ENCODE assay signal across 16 cellular contexts in genomic region chr3:181687190-181687589, GRCh38.
"Had no signal": no experiment of that assay in that cellular context is flagged by ENCODE, and none has a peak within 500 bp of the region (broad histone marks: within the 10 kb centered on the region; RNA-seq: fewer than 3 reads in every experiment).

No MANE protein-coding gene starts in this region.

- H3K27me3 ChIP-seq: adrenal gland, gastroesophageal sphincter, ovary, sigmoid colon had no signal

- H3K4me1 ChIP-seq: adrenal gland, gastroesophageal sphincter, heart right ventricle, sigmoid colon, spleen had no signal

- DNase-seq: activated CD4-positive, alpha-beta T cell treated with anti-CD3 and anti-CD28 coated beads, Interleukin-2, amount 50 U/mL, for 48 hours; activated CD4-positive, CD25-positive, alpha-beta regulatory T cell treated with anti-CD3 and anti-CD28 coated beads, Interleukin-2, amount 50 U/mL, for 72 hours; activated effector memory CD4-positive, alpha-beta T cell treated with anti-CD3 and anti-CD28 coated beads, Interleukin-2, amount 50 U/mL, for 16 hours; activated T-cell treated with anti-CD3 and anti-CD28 coated beads, Interleukin-2, amount 50 U/mL, for 24 hours; adrenal gland; heart right ventricle; naive B cell; ovary; sigmoid colon; spleen; stimulated activated naive CD8-positive, alpha-beta T cell treated with anti-CD3 and anti-CD28 coated beads, Interleukin-15, amount 100 ng/mL, for 72 hours; T1000 had no signal

- H3K9me3 ChIP-seq: adrenal gland, gastroesophageal sphincter, heart right ventricle, ovary, sigmoid colon, spleen had no signal

- H3K27ac Mint-ChIP-seq: activated naive CD4-positive, alpha-beta T cell treated with anti-CD3 and anti-CD28 coated beads, Interleukin-2, amount 50 U/mL, for 24 hours; activated T-cell treated with anti-CD3 and anti-CD28 coated beads, Interleukin-2, amount 50 U/mL, for 24 hours; naive B cell had no signal

- H3K9me3 Mint-ChIP-seq: activated T-cell treated with anti-CD3 and anti-CD28 coated beads, Interleukin-2, amount 50 U/mL, for 24 hours; naive B cell had no signal

- H3K4me3 ChIP-seq: adrenal gland, cardiac muscle cell, gastroesophageal sphincter, heart right ventricle, ovary, sigmoid colon, spleen had no signal

- H3K36me3 ChIP-seq: adrenal gland, cardiac muscle cell, gastroesophageal sphincter, heart right ventricle, ovary, sigmoid colon, spleen had no signal

- H3K36me3 Mint-ChIP-seq: naive B cell had no signal

- H3K4me3 Mint-ChIP-seq: activated naive CD4-positive, alpha-beta T cell treated with anti-CD3 and anti-CD28 coated beads, Interleukin-2, amount 50 U/mL, for 24 hours; activated T-cell treated with anti-CD3 and anti-CD28 coated beads, Interleukin-2, amount 50 U/mL, for 24 hours; naive B cell; stimulated activated naive CD8-positive, alpha-beta T cell treated with anti-CD3 and anti-CD28 coated beads, Interleukin-15, amount 100 ng/mL, for 72 hours had no signal

- H3K4me1 Mint-ChIP-seq: activated naive CD4-positive, alpha-beta T cell treated with anti-CD3 and anti-CD28 coated beads, Interleukin-2, amount 50 U/mL, for 24 hours; naive B cell; stimulated activated naive CD8-positive, alpha-beta T cell treated with anti-CD3 and anti-CD28 coated beads, Interleukin-15, amount 100 ng/mL, for 72 hours had no signal

- H3K27ac ChIP-seq: adrenal gland, cardiac muscle cell, gastroesophageal sphincter, heart right ventricle, ovary, sigmoid colon, spleen had no signal

- ATAC-seq: gastroesophageal sphincter; heart right ventricle; left lobe of liver; stimulated activated naive CD8-positive, alpha-beta T cell treated with anti-CD3 and anti-CD28 coated beads, Interleukin-15, amount 100 ng/mL, for 72 hours had no signal
